Comparison of ENCODE assay signal across 16 cellular contexts in genomic region chr4:90121961-90122748, GRCh38. TPM values are rescaled to one million over a fixed set of nuclear protein-coding genes. Genes with fewer than 3 reads are reported as not detected.
A peak's percentile ranks its signal among the peaks of the same experiment; 100 is the strongest.
DNase-seq lines count a peak whose midpoint lies in the region; ATAC-seq and FAIRE-seq lines count a peak whose summit lies in the region.
"Had no signal": no experiment of that assay in that cellular context is flagged by ENCODE, and none has a peak within 500 bp of the region (broad histone marks: within the 10 kb centered on the region; RNA-seq: fewer than 3 reads in every experiment).

No MANE protein-coding gene starts in this region.

- no peaks in the 10 kb centered on the region for H3K4me1 ChIP-seq in small intestine (ENCODE audit: control insufficient read depth in 2 of 2, insufficient read depth in 1 of 2, low read depth in 1 of 2, low read length in 1 of 2)
- H3K4me1 ChIP-seq: vagina had no signal

- WGBS in small intestine, 3 donors, result 67 to 74% (median 73%) methylated on average over 8 of the region's 8 CpGs

- DNase-seq in MG63 (peak; percentile 4), small intestine (no peak), NCI-H526 (lab: John Stamatoyannopoulos, UW) (no peak)
- DNase-seq: activated CD4-positive, alpha-beta T cell treated with anti-CD3 and anti-CD28 coated beads for 4 hours; activated naive CD8-positive, alpha-beta T cell treated with anti-CD3 and anti-CD28 coated beads for 36 hours; head of caudate nucleus; kidney glomerular epithelial cell; Right ventricle myocardium superior; stimulated activated naive CD8-positive, alpha-beta T cell treated with anti-CD3 and anti-CD28 coated beads, Interleukin-15, Interleukin-2, amounts not matched to agents 100 U/mL and 50 U/mL, for 24 hours had no signal

- FAIRE-seq in colon (lab: Jason Lieb, UNC) (peak; percentile 24), small intestine (lab: Jason Lieb, UNC) (peak; percentile 49)

- H3K9me3 ChIP-seq in MG63 (no peaks in the 10 kb centered on the region), small intestine (ENCODE audit: control insufficient read depth, low read depth) (no peaks in the 10 kb centered on the region)
- H3K9me3 ChIP-seq: vagina had no signal

- H3K27me3 ChIP-seq in MG63 (peaks cover 3% of the 10 kb centered on the region), small intestine (ENCODE audit: control insufficient read depth in 2 of 2, insufficient read depth in 2 of 2, low read length in 2 of 2) (no peaks in the 10 kb centered on the region)
- H3K27me3 ChIP-seq: vagina had no signal

- no peak overlapping the region for H3K4me3 ChIP-seq in MG63
- no peak overlapping the region for H3K4me3 ChIP-seq in small intestine (ENCODE audit: low read depth in 1 of 2, low read length in 2 of 2)
- H3K4me3 ChIP-seq: vagina had no signal

- H3K36me3 ChIP-seq in MG63 (no peaks in the 10 kb centered on the region), small intestine (ENCODE audit: control insufficient read depth in 2 of 2, insufficient read depth in 2 of 2, low read length in 2 of 2) (no peaks in the 10 kb centered on the region)
- H3K36me3 ChIP-seq: vagina had no signal

- H3K27ac ChIP-seq in small intestine (ENCODE audit: low read depth in 1 of 2, low read length in 1 of 2), result no peak overlapping the region
- H3K27ac ChIP-seq: C4-2B, vagina had no signal

- ATAC-seq in GM18519 (IDR thresholded peaks at IDR 0.05; ENCODE audit: low FRiP score, unreplicated experiment) (peak; percentile 25), HG02610 (IDR thresholded peaks at IDR 0.05; ENCODE audit: unreplicated experiment) (no peak), HG02938 (IDR thresholded peaks at IDR 0.05; ENCODE audit: unreplicated experiment) (no peak)
- ATAC-seq: stimulated activated naive CD8-positive, alpha-beta T cell treated with anti-CD3 and anti-CD28 coated beads, Interleukin-15, Interleukin-2, amounts not matched to agents 100 U/mL and 50 U/mL, for 24 hours had no signal

RNA-seq across cellular contexts. Expression of gene CCSER1, which starts 5.0 kb away (rescaled TPM):
- not detected in 2 replicates for total RNA-seq in MG63 (2014; rRNA removed; shearing (Covaris generic); ENCODE audit: low replicate concordance)
- polyA plus RNA-seq in small intestine, result 1 to 10 TPM; 3.5 to 8.7 (median 7.3) TPM
- total RNA-seq: osteocyte had no signal
